Comparison of ENCODE assay signal across 9 cellular contexts in genomic region chr16:19559242-19559910, GRCh38. TPM values are rescaled to one million over a fixed set of nuclear protein-coding genes. Genes with fewer than 3 reads are reported as not detected.
DNase-seq lines count a peak whose midpoint lies in the region; ATAC-seq and TF ChIP-seq lines count a peak whose summit lies in the region.
"Had no signal": no experiment of that assay in that cellular context is flagged by ENCODE, and none has a peak within 500 bp of the region (broad histone marks: within the 10 kb centered on the region; RNA-seq: fewer than 3 reads in every experiment).

No MANE protein-coding gene starts in this region.

- peaks cover 16% of the 10 kb centered on the region for H3K36me3 Mint-ChIP-seq in CD4-positive, alpha-beta T cell (ENCODE audit: low read depth)

- H3K4me3 ChIP-seq in astrocyte of the cerebellum (ENCODE audit: low read depth, low read length) (no peak overlapping the region), tibial nerve (no peak overlapping the region)

- no peaks in the 10 kb centered on the region for H3K27me3 Mint-ChIP-seq in CD4-positive, alpha-beta T cell
- H3K27me3 Mint-ChIP-seq: T-cell had no signal

- H3K27ac ChIP-seq in CD4-positive, alpha-beta T cell (ENCODE audit: low read depth, low read length), result no peak overlapping the region
- H3K27ac ChIP-seq in tibial nerve, result no peak overlapping the region

- H3K4me3 Mint-ChIP-seq in CD4-positive, alpha-beta T cell, result peak overlapping the region; percentile 27
- H3K4me3 Mint-ChIP-seq: T-cell had no signal

- 77 to 81% methylated on average over 10 of the region's 10 CpGs for WGBS in tibial nerve, 2 donors

- no peaks in the 10 kb centered on the region for H3K9me3 ChIP-seq in CD4-positive, alpha-beta T cell (ENCODE audit: control insufficient read depth, low read length)
- H3K9me3 ChIP-seq in tibial nerve, result peaks cover 0 to 13% (median 0%) of the 10 kb centered on the region in 4 donors

- peak in 3 of 10 experiments; percentile 3 to 6 (median 4) for DNase-seq in CD4-positive, alpha-beta T cell
- peak; percentile 57 for DNase-seq in NCI-H2227 treated with DMSO at 0.1 percent for 48 hours (lab: John Stamatoyannopoulos, UW)
- peak; percentile 48 for DNase-seq in astrocyte of the cerebellum (ENCODE audit: low read depth)
- peak; percentile 28 for DNase-seq in kidney glomerular epithelial cell (lab: John Stamatoyannopoulos, UW)
- DNase-seq in tibial nerve (ENCODE audit: low spot score in 2 of 2), result peak in 1 of 2 donors; percentile 53

- H3K27me3 ChIP-seq in CD4-positive, alpha-beta T cell (ENCODE audit: control insufficient read depth, insufficient read depth, low read length), result no peaks in the 10 kb centered on the region
- no peaks in the 10 kb centered on the region for H3K27me3 ChIP-seq in tibial nerve

- CTCF ChIA-PET in CD4-positive, alpha-beta T cell (lab: Charles Lee), result interaction anchor here (1.2 to 1.5 kb wide), 2 partner anchors 35 to 327 kb away, joined by 4 to 5 read pairs; partner anchors contain the start of gene CCP110

- no peak for TF ChIP-seq POLR2A in tibial nerve (IDR thresholded peaks at IDR 0.05)

- TF ChIP-seq EP300 in tibial nerve (IDR thresholded peaks at IDR 0.05), result no peak

- intact Hi-C loops in CD4-positive, alpha-beta T cell (cut with DNase I, micrococcal nuclease), result loop anchor here (1.0 to 10.0 kb wide), 6 partner anchors 159 to 1945 kb away; partner anchors contain the start of genes COQ7 (in 1 of the 2), IQCK (in 1 of the 2), KNOP1 (in 1 of the 2) and RPS15A (in 1 of the 2)

- H3K27ac Mint-ChIP-seq in CD4-positive, alpha-beta T cell, result no peak overlapping the region
- H3K27ac Mint-ChIP-seq: T-cell had no signal

- peaks cover 3% of the 10 kb centered on the region for H3K9me3 Mint-ChIP-seq in CD4-positive, alpha-beta T cell

- ATAC-seq in CD4-positive, alpha-beta T cell (ENCODE audit: poor library complexity), result no peak
- ATAC-seq in GM18907 (IDR thresholded peaks at IDR 0.05; ENCODE audit: unreplicated experiment) (no peak), GM18511 (IDR thresholded peaks at IDR 0.05; ENCODE audit: unreplicated experiment) (no peak)
- ATAC-seq: T-cell had no signal

- in situ Hi-C loops in astrocyte of the cerebellum (cut with HindIII; ENCODE audit: low sequenced_read_pairs), result no loop called here

- POLR2A ChIA-PET in CD4-positive, alpha-beta T cell (lab: Charles Lee), result no interaction called here

- peaks cover 0 to 18% (median 0%) of the 10 kb centered on the region in 3 donors for H3K36me3 ChIP-seq in tibial nerve

- TF ChIP-seq CTCF in CD4-positive, alpha-beta T cell (IDR thresholded peaks at IDR 0.05), result peak; percentile 71
- peak; percentile 53 for TF ChIP-seq CTCF in GM12872 (IDR thresholded peaks at IDR 0.05; ENCODE audit: insufficient read depth, low read depth, low read length)
- peak; percentile 52 for TF ChIP-seq CTCF in astrocyte of the cerebellum (IDR thresholded peaks at IDR 0.05; ENCODE audit: low read depth, low read length, missing control alignments)
- peak; percentile 42 to 71 (median 70) for TF ChIP-seq CTCF in tibial nerve (IDR thresholded peaks at IDR 0.05)

- peaks cover 26% of the 10 kb centered on the region for H3K4me1 Mint-ChIP-seq in CD4-positive, alpha-beta T cell (ENCODE audit: low read depth)

- H3K4me1 ChIP-seq in tibial nerve, result peaks cover 0 to 17% (median 6%) of the 10 kb centered on the region in 4 donors

RNA-seq across cellular contexts. Expression of gene VPS35L, which starts 3.9 kb away (rescaled TPM):
- total RNA-seq in CD4-positive, alpha-beta T cell, result 10 to 100 TPM; 25.8 to 28.3 TPM
- total RNA-seq in tibial nerve, result 10 to 100 TPM; 41.4 to 68.1 (median 61.1) TPM

RNA-seq across cellular contexts. Expression of gene CCP110, which starts 35.6 kb away (rescaled TPM):
- total RNA-seq in CD4-positive, alpha-beta T cell, result 10 to 100 TPM; 14.8 to 15.4 TPM
- 10 to 100 TPM; 24.9 to 33.9 (median 27.2) TPM for total RNA-seq in tibial nerve

RNA-seq across cellular contexts. Expression of gene GDE1, which starts 37.5 kb away (rescaled TPM):
- total RNA-seq in CD4-positive, alpha-beta T cell, result 10 to 100 TPM; 22.0 to 22.2 TPM
- total RNA-seq in tibial nerve, result 10 to 100 TPM; 40.6 to 58.1 (median 45.0) TPM
